12 cellular contexts compared by ENCODE assay signal in the genomic region with DNA sequence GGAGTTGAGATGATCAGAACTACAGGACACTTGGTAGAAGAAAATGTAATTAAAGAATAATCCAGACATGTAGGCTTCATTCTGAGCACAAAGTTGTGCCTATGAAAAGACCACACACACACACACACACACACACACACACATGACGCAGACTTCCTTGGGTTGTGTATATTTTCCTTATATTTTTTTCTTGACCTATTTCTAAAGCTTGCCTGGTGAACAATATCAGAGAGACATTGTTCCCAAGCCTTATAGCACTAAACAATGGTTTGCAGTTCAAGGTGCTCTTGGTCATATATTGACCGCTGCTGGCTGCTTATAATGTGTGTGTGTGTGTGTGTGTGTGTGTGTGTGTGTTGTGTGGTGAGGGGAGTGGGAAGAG.
DNase-seq lines count a peak whose midpoint lies in the region; ATAC-seq and TF ChIP-seq lines count a peak whose summit lies in the region.
"Had no signal": no experiment of that assay in that cellular context is flagged by ENCODE, and none has a peak within 500 bp of the region (broad histone marks: within the 10 kb centered on the region; RNA-seq: fewer than 3 reads in every experiment).

No MANE protein-coding gene starts in this region.

- H3K27ac ChIP-seq in right atrium auricular region (peak overlapping the region; percentile 70 to 75), ascending aorta (peak overlapping the region; percentile 56 to 79)

- no peaks in the 10 kb centered on the region for H3K9me3 Mint-ChIP-seq in osteocyte (ENCODE audit: unreplicated experiment)

- no peak overlapping the region for H3K4me3 Mint-ChIP-seq in osteocyte (ENCODE audit: unreplicated experiment)

- TF ChIP-seq CTCF in right atrium auricular region (IDR thresholded peaks at IDR 0.05) (no peak), ascending aorta (IDR thresholded peaks at IDR 0.05) (no peak), osteocyte (IDR thresholded peaks at IDR 0.05) (no peak)

- H3K4me3 ChIP-seq in right atrium auricular region (no peak overlapping the region), ascending aorta (peak overlapping the region in 1 of 2 donors; percentile 14)

- ATAC-seq in left cardiac atrium, result no peak
- ATAC-seq in GM21825 (IDR thresholded peaks at IDR 0.05; ENCODE audit: unreplicated experiment), result no peak

- DNase-seq in right atrium auricular region (ENCODE audit: low spot score), result no peak
- no peak for DNase-seq in left cardiac atrium
- no peak for DNase-seq in ascending aorta (ENCODE audit: low spot score in 2 of 2)
- no peak for DNase-seq in osteocyte (ENCODE audit: extremely low spot score, unreplicated experiment)
- no peak for DNase-seq in NOMO-1 treated with dmso at 0.1 percent for 144 hours (lab: John Stamatoyannopoulos, UW; ENCODE audit: unreplicated experiment)
- no peak for DNase-seq in LoVo (ENCODE audit: low spot score)
- no peak for DNase-seq in stimulated activated CD4-positive, alpha-beta T cell treated with anti-CD3 and anti-CD28 coated beads, Interleukin-4, amount 100 ng/mL, for 24 hours
- DNase-seq: DMS 273 treated with DMSO at 0.1 percent for 48 hours; effector CD4-positive, alpha-beta T cell; foreskin melanocyte; NCI-H1105 had no signal

- H3K9me3 ChIP-seq in right atrium auricular region (no peaks in the 10 kb centered on the region), ascending aorta (no peaks in the 10 kb centered on the region)

- peak overlapping the region; percentile 95 for H3K27ac Mint-ChIP-seq in osteocyte (ENCODE audit: unreplicated experiment)

- peaks cover 4% of the 10 kb centered on the region for H3K4me1 Mint-ChIP-seq in osteocyte (ENCODE audit: unreplicated experiment)

- H3K36me3 Mint-ChIP-seq in osteocyte (ENCODE audit: unreplicated experiment), result peaks cover 12% of the 10 kb centered on the region

- H3K4me1 ChIP-seq in right atrium auricular region, result peaks cover 0 to 52% of the 10 kb centered on the region in 2 donors
- peaks cover 6 to 14% of the 10 kb centered on the region in 2 donors for H3K4me1 ChIP-seq in ascending aorta

- peaks cover 2% of the 10 kb centered on the region for H3K36me3 ChIP-seq in right atrium auricular region
- H3K36me3 ChIP-seq in ascending aorta, result peaks cover 0 to 6% of the 10 kb centered on the region in 2 donors

- no peaks in the 10 kb centered on the region for H3K27me3 Mint-ChIP-seq in osteocyte (ENCODE audit: unreplicated experiment)

- intact Hi-C loops in left cardiac atrium (cut with DNase I) (loop anchor here in 1 of 2 donors (5.0 kb wide), 1 partner anchor 303 kb away; no protein-coding TSS in a partner anchor), ascending aorta (cut with DNase I) (loop anchor here (2.0 to 10.0 kb wide), 2 partner anchors 167 to 685 kb away; no protein-coding TSS in a partner anchor)

- H3K27me3 ChIP-seq in right atrium auricular region (no peaks in the 10 kb centered on the region), ascending aorta (no peaks in the 10 kb centered on the region)
